In the genomic region with DNA sequence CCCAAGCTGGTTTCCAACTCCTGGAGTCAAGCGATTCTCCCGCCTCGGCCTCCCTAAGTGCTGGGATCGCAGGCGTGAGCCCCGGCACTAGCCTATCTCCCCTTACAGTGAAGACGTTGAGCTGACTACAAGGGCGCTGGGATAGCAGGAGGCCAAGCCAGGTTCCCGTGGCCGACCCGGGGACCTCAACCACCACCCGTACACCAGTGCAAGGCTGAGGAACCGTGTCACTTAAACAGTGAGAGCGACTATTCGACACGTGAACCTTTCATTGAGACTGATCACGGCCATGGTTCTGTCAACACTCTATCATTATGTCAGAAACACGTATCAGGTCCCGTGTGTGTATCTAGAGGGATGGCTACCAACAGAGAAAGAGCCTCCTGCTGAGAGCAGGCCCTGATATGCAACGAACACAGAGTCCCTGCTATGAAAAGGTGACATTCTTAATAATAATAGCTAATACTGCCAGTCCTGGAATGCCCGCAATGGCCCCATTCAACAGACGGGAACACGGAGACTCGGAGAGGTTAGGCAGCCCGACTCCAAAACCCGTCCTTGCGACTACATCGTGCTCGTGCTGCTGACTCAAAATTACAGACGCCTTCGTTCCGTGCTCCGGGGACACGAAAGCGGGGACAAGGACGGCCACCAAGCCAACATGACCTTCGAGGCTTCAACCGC, we compare ENCODE assay signal across 8 cellular contexts. TPM values are rescaled to one million over a fixed set of nuclear protein-coding genes. Genes with fewer than 3 reads are reported as not detected.
A peak's percentile ranks its signal among the peaks of the same experiment; 100 is the strongest.
DNase-seq lines count a peak whose midpoint lies in the region; ATAC-seq, FAIRE-seq and TF ChIP-seq lines count a peak whose summit lies in the region.

No MANE protein-coding gene starts in this region.

- peaks cover 46% of the 10 kb centered on the region for H3K36me3 Mint-ChIP-seq in Calu3 (ENCODE audit: insufficient read depth, unreplicated experiment)

- FAIRE-seq in D721Med (lab: Jason Lieb, UNC), result no peak

- H3K4me2 ChIP-seq in neural cell (ENCODE audit: low read length), result peak overlapping the region; percentile 88

- H3K36me3 ChIP-seq in WERI-Rb-1 (peaks cover 20% of the 10 kb centered on the region), esophagus (ENCODE audit: control insufficient read depth in 2 of 2, insufficient read depth in 2 of 2, low read length in 1 of 2) (no peaks in the 10 kb centered on the region), neural cell (ENCODE audit: insufficient read depth, low read length) (no peaks in the 10 kb centered on the region)

- peaks cover 38% of the 10 kb centered on the region for H3K4me1 Mint-ChIP-seq in Calu3 (ENCODE audit: low read depth, unreplicated experiment)

- intact Hi-C loops in Calu3 (cut with micrococcal nuclease; ENCODE audit: unreplicated experiment), result loop anchor here (5.0 kb wide), 1 partner anchor 571 kb away; a partner anchor contains a TSS

- TSS peak; percentile 42 for BruUV-seq in Calu3 (replicated peaks; lab: Mats Ljungman, UMichigan)

- no peak for TF ChIP-seq RAD21 in neural cell (conservative IDR thresholded peaks at IDR 0.05)

- H3K4me1 ChIP-seq in esophagus (ENCODE audit: control insufficient read depth in 2 of 2, insufficient read depth in 2 of 2, low read length in 1 of 2), result peaks cover 4 to 5% of the 10 kb centered on the region in 2 donors

- no peaks in the 10 kb centered on the region for H3K27me3 ChIP-seq in WERI-Rb-1 (ENCODE audit: insufficient read depth, low read depth, severe bottlenecking)
- H3K27me3 ChIP-seq in esophagus (ENCODE audit: control insufficient read depth in 1 of 2, insufficient read depth in 2 of 2, low read length in 2 of 2), result no peaks in the 10 kb centered on the region
- H3K27me3 ChIP-seq in neural cell (ENCODE audit: insufficient read depth, low read depth, low read length), result no peaks in the 10 kb centered on the region

- no peaks in the 10 kb centered on the region for H3K9me3 Mint-ChIP-seq in Calu3 (ENCODE audit: low read depth, unreplicated experiment)

- TF ChIP-seq EP300 in neural cell (conservative IDR thresholded peaks at IDR 0.05; ENCODE audit: poor library complexity, severe bottlenecking), result no peak

- H4K20me1 ChIP-seq in neural cell (ENCODE audit: insufficient read depth), result no peaks in the 10 kb centered on the region

- peak overlapping the region; percentile 89 for H3K4me3 Mint-ChIP-seq in Calu3 (ENCODE audit: low read depth, unreplicated experiment)

- ATAC-seq in HG03575 (IDR thresholded peaks at IDR 0.05; ENCODE audit: extremely low read depth, insufficient number of reproducible peaks, low FRiP score, unreplicated experiment) (peak; percentile 8), HG02840 (IDR thresholded peaks at IDR 0.05; ENCODE audit: low FRiP score, unreplicated experiment) (no peak)

- H3K9me3 ChIP-seq in WERI-Rb-1 (ENCODE audit: severe bottlenecking), result no peaks in the 10 kb centered on the region
- H3K9me3 ChIP-seq in esophagus (ENCODE audit: control insufficient read depth in 2 of 2, insufficient read depth in 1 of 2, low read depth in 1 of 2, low read length in 1 of 2), result no peaks in the 10 kb centered on the region
- no peaks in the 10 kb centered on the region for H3K9me3 ChIP-seq in neural cell (ENCODE audit: low read length)

- DNase-seq in Calu3 (no peak), WERI-Rb-1 (no peak), inferior parietal cortex (ENCODE audit: extremely low spot score) (no peak), D721Med (ENCODE audit: insufficient read length, low spot score) (no peak)

- H3K27ac Mint-ChIP-seq in Calu3 (ENCODE audit: unreplicated experiment), result peak overlapping the region; percentile 63

- H3K9me2 ChIP-seq in neural cell (ENCODE audit: insufficient read depth, low read length), result no peaks in the 10 kb centered on the region

- peak overlapping the region; percentile 99 for H3K27ac ChIP-seq in WERI-Rb-1
- H3K27ac ChIP-seq in esophagus (ENCODE audit: low read depth in 2 of 2, low read length in 1 of 2), result peak overlapping the region; percentile 99
- peak overlapping the region; percentile 81 for H3K27ac ChIP-seq in neural cell (ENCODE audit: low read length)

- CTCF ChIA-PET in Calu3 (lab: Charles Lee), result interaction anchor here (0.6 to 1.4 kb wide), 2 partner anchors 66 to 231 kb away, joined by 3 read pairs; no protein-coding TSS in a partner anchor

- H3K79me2 ChIP-seq in neural cell (replicated peaks; ENCODE audit: insufficient read depth, low read length), result peaks cover 44% of the 10 kb centered on the region

- 12 to 15% methylated on average over 38 of the region's 38 CpGs for WGBS in esophagus, 2 donors

- no peaks in the 10 kb centered on the region for H3K27me3 Mint-ChIP-seq in Calu3 (ENCODE audit: unreplicated experiment)

- TF ChIP-seq CTCF in Calu3 (IDR thresholded peaks at IDR 0.05; ENCODE audit: unreplicated experiment) (no peak), WERI-Rb-1 (IDR thresholded peaks at IDR 0.05; ENCODE audit: low read depth, low read length) (no peak), neural cell (IDR thresholded peaks at IDR 0.05; ENCODE audit: poor library complexity, severe bottlenecking) (no peak), D721Med (IDR thresholded peaks at IDR 0.05; ENCODE audit: insufficient read depth, missing control alignments) (no peak)

- H3K4me3 ChIP-seq in WERI-Rb-1 (ENCODE audit: low read depth, low read length) (peak overlapping the region; percentile 99), esophagus (ENCODE audit: low read depth in 1 of 2, low read length in 2 of 2) (peak overlapping the region; percentile 64 to 90), neural cell (ENCODE audit: low read length) (peak overlapping the region; percentile 98)

- H3K9ac ChIP-seq in neural cell (ENCODE audit: low read length), result peak overlapping the region; percentile 88

- peak overlapping the region; percentile 69 for H2AFZ ChIP-seq in neural cell (ENCODE audit: low read depth, low read length)

- H3F3A ChIP-seq in neural cell (ENCODE audit: insufficient read depth, low read length, poor library complexity, severe bottlenecking), result peaks cover 3% of the 10 kb centered on the region

TF ChIP-seq in neural cell, 6 proteins besides CTCF, POLR2A, EP300 and RAD21:
- TF ChIP-seq POLR2AphosphoS5 (IDR thresholded peaks at IDR 0.05) (no peak), MXI1 (conservative IDR thresholded peaks at IDR 0.05; ENCODE audit: poor library complexity, severe bottlenecking) (no peak), SMC3 (conservative IDR thresholded peaks at IDR 0.05; ENCODE audit: poor library complexity) (no peak), TAF1 (IDR thresholded peaks at IDR 0.05; ENCODE audit: low read depth) (no peak), EZH2 (IDR thresholded peaks at IDR 0.05; ENCODE audit: borderline replicate concordance, insufficient read depth, low read length, poor library complexity, severe bottlenecking) (no peak)
- TF ChIP-seq, protein P1, sequence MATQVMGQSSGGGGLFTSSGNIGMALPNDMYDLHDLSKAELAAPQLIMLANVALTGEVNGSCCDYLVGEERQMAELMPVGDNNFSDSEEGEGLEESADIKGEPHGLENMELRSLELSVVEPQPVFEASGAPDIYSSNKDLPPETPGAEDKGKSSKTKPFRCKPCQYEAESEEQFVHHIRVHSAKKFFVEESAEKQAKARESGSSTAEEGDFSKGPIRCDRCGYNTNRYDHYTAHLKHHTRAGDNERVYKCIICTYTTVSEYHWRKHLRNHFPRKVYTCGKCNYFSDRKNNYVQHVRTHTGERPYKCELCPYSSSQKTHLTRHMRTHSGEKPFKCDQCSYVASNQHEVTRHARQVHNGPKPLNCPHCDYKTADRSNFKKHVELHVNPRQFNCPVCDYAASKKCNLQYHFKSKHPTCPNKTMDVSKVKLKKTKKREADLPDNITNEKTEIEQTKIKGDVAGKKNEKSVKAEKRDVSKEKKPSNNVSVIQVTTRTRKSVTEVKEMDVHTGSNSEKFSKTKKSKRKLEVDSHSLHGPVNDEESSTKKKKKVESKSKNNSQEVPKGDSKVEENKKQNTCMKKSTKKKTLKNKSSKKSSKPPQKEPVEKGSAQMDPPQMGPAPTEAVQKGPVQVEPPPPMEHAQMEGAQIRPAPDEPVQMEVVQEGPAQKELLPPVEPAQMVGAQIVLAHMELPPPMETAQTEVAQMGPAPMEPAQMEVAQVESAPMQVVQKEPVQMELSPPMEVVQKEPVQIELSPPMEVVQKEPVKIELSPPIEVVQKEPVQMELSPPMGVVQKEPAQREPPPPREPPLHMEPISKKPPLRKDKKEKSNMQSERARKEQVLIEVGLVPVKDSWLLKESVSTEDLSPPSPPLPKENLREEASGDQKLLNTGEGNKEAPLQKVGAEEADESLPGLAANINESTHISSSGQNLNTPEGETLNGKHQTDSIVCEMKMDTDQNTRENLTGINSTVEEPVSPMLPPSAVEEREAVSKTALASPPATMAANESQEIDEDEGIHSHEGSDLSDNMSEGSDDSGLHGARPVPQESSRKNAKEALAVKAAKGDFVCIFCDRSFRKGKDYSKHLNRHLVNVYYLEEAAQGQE (IDR thresholded peaks at IDR 0.05; ENCODE audit: borderline replicate concordance), result no peak

RNA-seq across cellular contexts. Expression of a gene that starts 0.9 kb away (rescaled TPM):
- total RNA-seq in Calu3 (2022), result 55.1 and 59.2 TPM in 2 replicates
- polyA plus RNA-seq in esophagus (10 to 100 TPM; 14.7 to 34.0 TPM), neural cell (43.2 and 49.4 TPM in 2 replicates)
- polyA minus RNA-seq in neural cell, result 45.0 and 59.4 TPM in 2 replicates

RNA-seq across cellular contexts. Expression of a gene that starts 31.6 kb away (rescaled TPM):
- 5.8 and 6.8 TPM in 2 replicates for total RNA-seq in Calu3 (2022)
- polyA plus RNA-seq in esophagus, result 1 to 10 TPM; 1.3 to 1.8 TPM
- polyA plus RNA-seq in neural cell, result 1.1 and 9.7 TPM in 2 replicates
- 0.23 and 0.73 TPM in 2 replicates for polyA minus RNA-seq in neural cell
